8 cellular contexts compared by ENCODE assay signal in genomic region chr19:1383311-1384084, GRCh38. TPM values are rescaled to one million over a fixed set of nuclear protein-coding genes. Genes with fewer than 3 reads are reported as not detected.
DNase-seq lines count a peak whose midpoint lies in the region; TF ChIP-seq lines count a peak whose summit lies in the region.

Gene NDUFS7 (plus strand): TSS chr19:1383907. CDS start chr19:1383927, 20 bp downstream.

- DNase-seq in H7 (peak; percentile 90), M059J (ENCODE audit: low read depth) (peak; percentile 81), fibroblast of pulmonary artery (ENCODE audit: low read depth) (peak; percentile 95)
- DNase-seq in activated T-helper 2 cell treated with anti-CD3 and anti-CD28 coated beads, Interferon-gamma antibody, Interleukin-2, Interleukin-4, amounts not matched to agents 10 μg/mL and 5 μg/mL and 100 μg/mL, durations not matched to agents 14 hours and 24 hours and 36 hours (ENCODE audit: low spot score): peak; percentile 89

- H3K4me1 Mint-ChIP-seq in activated T-helper 2 cell treated with anti-CD3 and anti-CD28 coated beads, Interferon-gamma antibody, Interleukin-2, Interleukin-4, amounts not matched to agents 10 μg/mL and 5 μg/mL and 100 μg/mL, durations not matched to agents 14 hours and 24 hours and 36 hours (ENCODE audit: low read depth): peaks cover 10% of the 10 kb centered on the region
- peaks cover 21% of the 10 kb centered on the region for H3K4me1 Mint-ChIP-seq in nephron
- H3K4me1 Mint-ChIP-seq in stimulated activated naive CD8-positive, alpha-beta T cell treated with anti-CD3 and anti-CD28 coated beads, Interleukin-15, Interleukin-2, amounts not matched to agents 100 ng/mL and 50 ng/mL, for 24 hours (ENCODE audit: low read depth): peaks cover 19% of the 10 kb centered on the region

- peak within 1 kb of the TSS; percentile 91 for H3K27ac Mint-ChIP-seq in activated T-helper 2 cell treated with anti-CD3 and anti-CD28 coated beads, Interferon-gamma antibody, Interleukin-2, Interleukin-4, amounts not matched to agents 10 μg/mL and 5 μg/mL and 100 μg/mL, durations not matched to agents 14 hours and 24 hours and 36 hours
- H3K27ac Mint-ChIP-seq in nephron: peak within 1 kb of the TSS; percentile 66 to 97 (median 95)
- H3K27ac Mint-ChIP-seq in stimulated activated naive CD8-positive, alpha-beta T cell treated with anti-CD3 and anti-CD28 coated beads, Interleukin-15, Interleukin-2, amounts not matched to agents 100 ng/mL and 50 ng/mL, for 24 hours: peak within 1 kb of the TSS; percentile 99

- H3K27me3 Mint-ChIP-seq in activated T-helper 2 cell treated with anti-CD3 and anti-CD28 coated beads, Interferon-gamma antibody, Interleukin-2, Interleukin-4, amounts not matched to agents 10 μg/mL and 5 μg/mL and 100 μg/mL, durations not matched to agents 14 hours and 24 hours and 36 hours (ENCODE audit: low read depth): no peaks in the 10 kb centered on the region
- peaks cover 8% of the 10 kb centered on the region for H3K27me3 Mint-ChIP-seq in nephron (ENCODE audit: low read depth)
- peaks cover 4% of the 10 kb centered on the region for H3K27me3 Mint-ChIP-seq in stimulated activated naive CD8-positive, alpha-beta T cell treated with anti-CD3 and anti-CD28 coated beads, Interleukin-15, Interleukin-2, amounts not matched to agents 100 ng/mL and 50 ng/mL, for 24 hours

- intact Hi-C loops in activated T-helper 2 cell treated with anti-CD3 and anti-CD28 coated beads, Interferon-gamma antibody, Interleukin-2, Interleukin-4, amounts not matched to agents 10 μg/mL and 5 μg/mL and 100 μg/mL, durations not matched to agents 14 hours and 24 hours and 36 hours (cut with micrococcal nuclease): loop anchor here (1.0 to 5.0 kb wide), 3 partner anchors 24 to 106 kb away; partner anchors contain the start of genes DAZAP1 and FAM174C

- H3K4me3 Mint-ChIP-seq in activated T-helper 2 cell treated with anti-CD3 and anti-CD28 coated beads, Interferon-gamma antibody, Interleukin-2, Interleukin-4, amounts not matched to agents 10 μg/mL and 5 μg/mL and 100 μg/mL, durations not matched to agents 14 hours and 24 hours and 36 hours (ENCODE audit: low read depth): peak within 1 kb of the TSS; percentile 87
- peak within 1 kb of the TSS; percentile 91 to 93 (median 91) for H3K4me3 Mint-ChIP-seq in nephron
- peak within 1 kb of the TSS; percentile 83 for H3K4me3 Mint-ChIP-seq in stimulated activated naive CD8-positive, alpha-beta T cell treated with anti-CD3 and anti-CD28 coated beads, Interleukin-15, Interleukin-2, amounts not matched to agents 100 ng/mL and 50 ng/mL, for 24 hours

- peaks cover 3% of the 10 kb centered on the region for H3K36me3 Mint-ChIP-seq in activated T-helper 2 cell treated with anti-CD3 and anti-CD28 coated beads, Interferon-gamma antibody, Interleukin-2, Interleukin-4, amounts not matched to agents 10 μg/mL and 5 μg/mL and 100 μg/mL, durations not matched to agents 14 hours and 24 hours and 36 hours (ENCODE audit: low read depth)
- no peaks in the 10 kb centered on the region for H3K36me3 Mint-ChIP-seq in nephron (ENCODE audit: low read depth)
- H3K36me3 Mint-ChIP-seq in stimulated activated naive CD8-positive, alpha-beta T cell treated with anti-CD3 and anti-CD28 coated beads, Interleukin-15, Interleukin-2, amounts not matched to agents 100 ng/mL and 50 ng/mL, for 24 hours (ENCODE audit: low read depth): peaks cover 11% of the 10 kb centered on the region

- no peaks in the 10 kb centered on the region for H3K9me3 ChIP-seq in ES-I3 (ENCODE audit: control insufficient read depth, insufficient read depth, low read length)

- peak; percentile 82 for TF ChIP-seq POLR2A in Raji (IDR thresholded peaks at IDR 0.05; ENCODE audit: insufficient read depth, low read depth, low read length)

- TF ChIP-seq CTCF in fibroblast of pulmonary artery (IDR thresholded peaks at IDR 0.05; ENCODE audit: low read length, missing control alignments): peak; percentile 7
- TF ChIP-seq CTCF in nephron (IDR thresholded peaks at IDR 0.05; ENCODE audit: unreplicated experiment in 3 of 3): no peak

- H3K9ac ChIP-seq in ES-I3 (ENCODE audit: low read depth, low read length): peak within 1 kb of the TSS; percentile 82

- no peaks in the 10 kb centered on the region for H3K9me3 Mint-ChIP-seq in activated T-helper 2 cell treated with anti-CD3 and anti-CD28 coated beads, Interferon-gamma antibody, Interleukin-2, Interleukin-4, amounts not matched to agents 10 μg/mL and 5 μg/mL and 100 μg/mL, durations not matched to agents 14 hours and 24 hours and 36 hours
- H3K9me3 Mint-ChIP-seq in nephron: no peaks in the 10 kb centered on the region
- H3K9me3 Mint-ChIP-seq in stimulated activated naive CD8-positive, alpha-beta T cell treated with anti-CD3 and anti-CD28 coated beads, Interleukin-15, Interleukin-2, amounts not matched to agents 100 ng/mL and 50 ng/mL, for 24 hours: no peaks in the 10 kb centered on the region

- no peaks in the 10 kb centered on the region for H3K27me3 ChIP-seq in H7 (ENCODE audit: control insufficient read depth, insufficient read depth, low read length)

- H3K36me3 ChIP-seq in ES-I3 (ENCODE audit: insufficient read depth, low read length): no peaks in the 10 kb centered on the region; the same call in 1 of the 2 replicates
- no peaks in the 10 kb centered on the region; the same call in 1 of the 2 replicates for H3K36me3 ChIP-seq in H7 (replicated peaks; ENCODE audit: control insufficient read depth, insufficient read depth, low read length)

- H3K4me1 ChIP-seq in ES-I3 (ENCODE audit: insufficient read depth, low read length): peaks cover 8% of the 10 kb centered on the region

- peak within 1 kb of the TSS; percentile 85 for H3K4me3 ChIP-seq in H7 (ENCODE audit: insufficient read depth, low read depth, low read length)
- peak within 1 kb of the TSS; percentile 89 for H3K4me3 ChIP-seq in fibroblast of pulmonary artery (replicated peaks; ENCODE audit: low read depth, low read length)

RNA-seq across cellular contexts. Expression of gene NDUFS7, which starts in this region (rescaled TPM):
- 125 and 140 TPM in 2 replicates for total RNA-seq in H7 (2014; rRNA removed; shearing (Covaris generic))
- 119 and 150 TPM in 2 replicates for total RNA-seq in M059J (2014; rRNA removed; shearing (Covaris generic))
- 88.7 and 104 TPM in 2 replicates for total RNA-seq in activated T-helper 2 cell treated with anti-CD3 and anti-CD28 coated beads, Interferon-gamma antibody, Interleukin-2, Interleukin-4, amounts not matched to agents 10 μg/mL and 5 μg/mL and 100 μg/mL, durations not matched to agents 14 hours and 24 hours and 36 hours

Comparison
In these comparisons a context has a peak if more than half of its experiments do, and no peak if none do; other contexts are left out.
1. Peak in every context shown above with its lines: DNase-seq and H3K4me3 ChIP-seq.